ENCODE assay signal across 8 cellular contexts in genomic region chr7:94509264-94509878, GRCh38. TPM values are rescaled to one million over a fixed set of nuclear protein-coding genes. Genes with fewer than 3 reads are reported as not detected.
A peak's percentile ranks its signal among the peaks of the same experiment; 100 is the strongest.
DNase-seq lines count a peak whose midpoint lies in the region; ATAC-seq and TF ChIP-seq lines count a peak whose summit lies in the region.

TSS of gene CASD1 (plus strand) at chr7:94509809. CDS start at chr7:94510085, 276 bp downstream.

- peaks cover 6 to 19% of the 10 kb centered on the region in 2 donors for H3K4me1 ChIP-seq in lung (ENCODE audit: control insufficient read depth in 2 of 2, insufficient read depth in 2 of 2, low read length in 2 of 2)

- no peaks in the 10 kb centered on the region for H3K36me3 ChIP-seq in lung (ENCODE audit: control insufficient read depth in 2 of 2, insufficient read depth in 2 of 2, low read length in 2 of 2)

- no peak for TF ChIP-seq CTCF in lung (IDR thresholded peaks at IDR 0.05; ENCODE audit: control extremely low read depth, extremely low read depth)

- ATAC-seq in HG02840 (IDR thresholded peaks at IDR 0.05; ENCODE audit: low FRiP score, unreplicated experiment), result peak; percentile 63
- peak; percentile 42 for ATAC-seq in lung (ENCODE audit: insufficient read depth, low FRiP score)

- H3K4me3 ChIP-seq in lung, result peak within 1 kb of the TSS; percentile 84

- H3K27ac ChIP-seq in lung (ENCODE audit: low read depth in 1 of 2, low read length in 1 of 2), result peak within 1 kb of the TSS; percentile 93 to 96

- peak; percentile 38 to 74 for DNase-seq in NCI-H2081 (lab: John Stamatoyannopoulos, UW)
- DNase-seq in NCI-H2081 treated with DMSO at 0.1 percent for 48 hours (lab: John Stamatoyannopoulos, UW), result no peak
- peak; percentile 48 to 54 for DNase-seq in NCI-H1930 (lab: John Stamatoyannopoulos, UW)
- peak; percentile 64 for DNase-seq in activated CD4-positive, alpha-beta T cell treated with anti-CD3 and anti-CD28 coated beads for 48 hours
- no peak for DNase-seq in dermis microvascular lymphatic vessel endothelial cell (ENCODE audit: low read depth in 2 of 2)
- peak; percentile 69 for DNase-seq in lung (ENCODE audit: low spot score)
- DNase-seq in stimulated activated CD4-positive, alpha-beta T cell treated with anti-CD3 and anti-CD28 coated beads, TNF-alpha, amount 100 ng/mL, for 4 hours (ENCODE audit: low read depth in 3 of 3), result peak; percentile 20 to 42 (median 27)

- WGBS in lung, 2 donors, result 4 to 5% methylated on average over 38 of the region's 38 CpGs

- H3K27me3 ChIP-seq in lung (ENCODE audit: control insufficient read depth, insufficient read depth), result no peaks in the 10 kb centered on the region

- H3K9me3 ChIP-seq in lung (ENCODE audit: control insufficient read depth in 2 of 2, insufficient read depth in 1 of 2, low read length in 1 of 2), result no peaks in the 10 kb centered on the region

RNA-seq across cellular contexts. Expression of gene CASD1, which starts in this region (rescaled TPM):
- 13.8 and 13.9 TPM in 2 replicates for total RNA-seq in dermis microvascular lymphatic vessel endothelial cell
- total RNA-seq in lung, result 10 to 100 TPM; 31.5 to 73.9 TPM
- polyA plus RNA-seq in lung, result 10 to 100 TPM in 1 of 2 donors, 1 to 10 TPM in 1; 9.6 to 21.2 TPM

Comparison
In these comparisons a context has a peak if more than half of its experiments do, and no peak if none do; other contexts are left out.
1. DNase-seq: peak in NCI-H2081 (2 of 2), NCI-H1930 (2 of 2), activated CD4-positive, alpha-beta T cell treated with anti-CD3 and anti-CD28 coated beads for 48 hours (single experiment), lung (single experiment) and stimulated activated CD4-positive, alpha-beta T cell treated with anti-CD3 and anti-CD28 coated beads, TNF-alpha, amount 100 ng/mL, for 4 hours (3 of 3); none in NCI-H2081 treated with DMSO at 0.1 percent for 48 hours (single experiment) and dermis microvascular lymphatic vessel endothelial cell (0 of 2).